In genomic region chr19:57435062-57435978, GRCh38 we compare ENCODE assay signal across 8 cellular contexts.
DNase-seq lines count a peak whose midpoint lies in the region; ATAC-seq and FAIRE-seq lines count a peak whose summit lies in the region.

TSS of gene ZNF749 (plus strand) at chr19:57435325. CDS start at chr19:57435579, 254 bp downstream.

- H3K4me1 ChIP-seq in BLaER1 = peaks cover 27% of the 10 kb centered on the region

- no peaks in the 10 kb centered on the region for H3K9me3 ChIP-seq in BLaER1

- peak; percentile 90 for FAIRE-seq in colon (lab: Jason Lieb, UNC)

- peak within 1 kb of the TSS; percentile 89 for H3K4me2 ChIP-seq in BLaER1

- peak within 1 kb of the TSS; percentile 72 for H3K27ac ChIP-seq in BLaER1

- ATAC-seq in GM19328 (IDR thresholded peaks at IDR 0.05; ENCODE audit: unreplicated experiment) (peak; percentile 94), HG03469 (IDR thresholded peaks at IDR 0.05; ENCODE audit: unreplicated experiment) (peak; percentile 89)

- peak within 1 kb of the TSS; percentile 89 for H3K9ac ChIP-seq in BLaER1

- no peaks in the 10 kb centered on the region for H3K27me3 ChIP-seq in BLaER1

- H4K20me1 ChIP-seq in BLaER1 = peaks cover 46% of the 10 kb centered on the region

- H3K4me3 ChIP-seq in BLaER1 = peak within 1 kb of the TSS; percentile 90

- peak; percentile 97 to 99 for DNase-seq in NCI-H526 (lab: John Stamatoyannopoulos, UW)
- peak; percentile 98 to 99 for DNase-seq in activated CD4-positive, alpha-beta T cell treated with anti-CD3 and anti-CD28 coated beads for 4 hours
- peak; percentile 98 for DNase-seq in kidney tubule cell (ENCODE audit: low spot score)
- peak; percentile 81 to 93 for DNase-seq in stimulated activated CD4-positive, alpha-beta T cell treated with anti-CD3 and anti-CD28 coated beads, Interleukin-1b, Interleukin-23, amount 100 ng/mL, for 1 hour (ENCODE audit: low read depth in 2 of 2)

- H3K36me3 ChIP-seq in BLaER1 = peaks cover 25% of the 10 kb centered on the region

Comparison
In these comparisons a context has a peak if more than half of its experiments do, and no peak if none do; other contexts are left out.
1. Peak in every context shown above with its lines: DNase-seq, ATAC-seq, H3K4me3 ChIP-seq and H3K27ac ChIP-seq.